26 cellular contexts compared by ENCODE assay signal in genomic region chr10:102723989-102724388, GRCh38.
"Had no signal": no experiment of that assay in that cellular context is flagged by ENCODE, and none has a peak within 500 bp of the region (broad histone marks: within the 10 kb centered on the region; RNA-seq: fewer than 3 reads in every experiment).

No MANE protein-coding gene starts in this region.

- H3K4me3 Mint-ChIP-seq: immature natural killer cell; mesothelial cell of epicardium; naive thymus-derived CD4-positive, alpha-beta T cell; natural killer cell treated with Interleukin-12 subunit alpha and Interleukin-12 subunit beta and Interleukin-15 and Interleukin-18, amount 100 ng/mL, for 72 hours; stimulated activated memory B cell treated with anti-CD40 and anti-IgM and Interleukin-4, amounts not matched to agents 10 μg/mL and 1 μg/mL and 100 μg/mL, for 72 hours; stimulated activated naive CD8-positive, alpha-beta T cell treated with anti-CD3 and anti-CD28 coated beads, Interleukin-15, amount 100 ng/mL, for 72 hours had no signal

- FAIRE-seq: islet of Langerhans, pancreas had no signal

- H3K36me3 ChIP-seq: left ventricle myocardium inferior, right atrium auricular region had no signal

- H3K9me3 Mint-ChIP-seq: immature natural killer cell; natural killer cell treated with Interleukin-12 subunit alpha and Interleukin-12 subunit beta and Interleukin-15 and Interleukin-18, amount 100 ng/mL, for 72 hours; stimulated activated memory B cell treated with anti-CD40 and anti-IgM and Interleukin-4, amounts not matched to agents 10 μg/mL and 1 μg/mL and 100 μg/mL, for 72 hours; stimulated activated naive CD8-positive, alpha-beta T cell treated with anti-CD3 and anti-CD28 coated beads, Interleukin-15, amount 100 ng/mL, for 72 hours had no signal

- H3K4me1 ChIP-seq: pancreas, vagina had no signal

- ATAC-seq: naive thymus-derived CD4-positive, alpha-beta T cell; natural killer cell treated with Interleukin-12 subunit alpha and Interleukin-12 subunit beta and Interleukin-15 and Interleukin-18, amount 100 ng/mL, for 72 hours; pancreas; right lobe of liver; stimulated activated memory B cell treated with anti-CD40 and anti-IgM and Interleukin-4, amounts not matched to agents 10 μg/mL and 1 μg/mL and 100 μg/mL, for 72 hours; stimulated activated naive CD8-positive, alpha-beta T cell treated with anti-CD3 and anti-CD28 coated beads, Interleukin-15, amount 100 ng/mL, for 72 hours had no signal

- H3K4me3 ChIP-seq: left ventricle myocardium inferior, lung, pancreas, right atrium auricular region, right lobe of liver, smooth muscle cell, tibial nerve, upper lobe of left lung, vagina had no signal

- DNase-seq: hypothalamus; immature natural killer cell; kidney; left ventricle myocardium inferior; mesendoderm; naive thymus-derived CD4-positive, alpha-beta T cell; nucleus accumbens; pancreas; right lobe of liver; stimulated activated CD4-positive, alpha-beta T cell treated with anti-CD3 and anti-CD28 coated beads, Interleukin-1b, Interleukin-23, amount 100 ng/mL, for 48 hours; stimulated activated CD4-positive, alpha-beta T cell treated with anti-CD3 and anti-CD28 coated beads, Interleukin-2, amount 100 ng/mL, for 48 hours; stimulated activated CD4-positive, alpha-beta T cell treated with anti-CD3 and anti-CD28 coated beads, Interleukin-4, amount 100 ng/mL, for 4 hours; stimulated activated CD8-positive, alpha-beta memory T cell treated with anti-CD3 and anti-CD28 coated beads, Interleukin-4, amount 100 ng/mL, for 48 hours; stimulated activated naive CD4-positive, alpha-beta T cell treated with Interleukin-2 at 50 U/mL for 16 hours; stimulated activated naive CD8-positive, alpha-beta T cell treated with anti-CD3 and anti-CD28 coated beads, Interleukin-15, amount 100 ng/mL, for 72 hours; substantia nigra; upper lobe of left lung had no signal

- H3K27ac ChIP-seq: left ventricle myocardium inferior, pancreas, right atrium auricular region, right lobe of liver, tibial nerve, upper lobe of left lung, vagina had no signal

- H3K4me2 ChIP-seq: smooth muscle cell had no signal

- H3K27me3 Mint-ChIP-seq: naive thymus-derived CD4-positive, alpha-beta T cell; natural killer cell treated with Interleukin-12 subunit alpha and Interleukin-12 subunit beta and Interleukin-15 and Interleukin-18, amount 100 ng/mL, for 72 hours; stimulated activated memory B cell treated with anti-CD40 and anti-IgM and Interleukin-4, amounts not matched to agents 10 μg/mL and 1 μg/mL and 100 μg/mL, for 72 hours; stimulated activated naive CD8-positive, alpha-beta T cell treated with anti-CD3 and anti-CD28 coated beads, Interleukin-15, amount 100 ng/mL, for 72 hours had no signal

- H3K27ac Mint-ChIP-seq: immature natural killer cell; mesothelial cell of epicardium; natural killer cell treated with Interleukin-12 subunit alpha and Interleukin-12 subunit beta and Interleukin-15 and Interleukin-18, amount 100 ng/mL, for 72 hours; stimulated activated memory B cell treated with anti-CD40 and anti-IgM and Interleukin-4, amounts not matched to agents 10 μg/mL and 1 μg/mL and 100 μg/mL, for 72 hours; stimulated activated naive CD8-positive, alpha-beta T cell treated with anti-CD3 and anti-CD28 coated beads, Interleukin-15, amount 100 ng/mL, for 72 hours had no signal

- H3K9me3 ChIP-seq: left ventricle myocardium inferior, pancreas, right atrium auricular region, right lobe of liver, tibial nerve, upper lobe of left lung, vagina had no signal

- H3K27me3 ChIP-seq: pancreas, right atrium auricular region, right lobe of liver, tibial nerve, upper lobe of left lung, vagina had no signal
